In genomic region chr2:176291768-176292393, GRCh38 we compare ENCODE assay signal across 9 cellular contexts. TPM values are rescaled to one million over a fixed set of nuclear protein-coding genes. Genes with fewer than 3 reads are reported as not detected.
DNase-seq lines count a peak whose midpoint lies in the region; ATAC-seq and TF ChIP-seq lines count a peak whose summit lies in the region.
"Had no signal": no experiment of that assay in that cellular context is flagged by ENCODE, and none has a peak within 500 bp of the region (broad histone marks: within the 10 kb centered on the region; RNA-seq: fewer than 3 reads in every experiment).

No MANE protein-coding gene starts in this region.

- no peak overlapping the region for H3K4me2 ChIP-seq in GM23338

- DNase-seq in activated CD4-positive, alpha-beta memory T cell treated with anti-CD3 and anti-CD28 coated beads for 36 hours: no peak
- no peak for DNase-seq in activated CD4-positive, alpha-beta memory T cell treated with anti-CD3 and anti-CD28 coated beads, Interleukin-2, amount 10 ng/mL, durations not matched to agents 7 days and 5 days
- DNase-seq in GM23338 (ENCODE audit: low spot score) (no peak), neural crest cell (ENCODE audit: low read depth, low spot score) (no peak), suprapubic skin (ENCODE audit: low spot score in 2 of 2) (no peak)
- DNase-seq in stimulated activated naive CD4-positive, alpha-beta T cell treated with Interleukin-2 at 50 U/mL for 16 hours (lab: John Stamatoyannopoulos, UW): no peak
- DNase-seq in activated CD8-positive, alpha-beta memory T cell treated with anti-CD3 and anti-CD28 coated beads, Interleukin-2, amount 50 U/mL, for 4 hours: no peak

- no peak overlapping the region for H3K4me3 Mint-ChIP-seq in activated CD4-positive, alpha-beta memory T cell treated with anti-CD3 and anti-CD28 coated beads for 36 hours
- H3K4me3 Mint-ChIP-seq in activated CD4-positive, alpha-beta memory T cell treated with anti-CD3 and anti-CD28 coated beads, Interleukin-2, amount 10 ng/mL, durations not matched to agents 7 days and 5 days: no peak overlapping the region
- H3K4me3 Mint-ChIP-seq in GM23338 (no peak overlapping the region), neural crest cell (no peak overlapping the region)

- H3K27ac ChIP-seq in GM23338 (ENCODE audit: low read depth) (no peak overlapping the region), suprapubic skin (no peak overlapping the region)
- H3K27ac ChIP-seq: skin epidermis had no signal

- ATAC-seq in GM23338 (peak; percentile 73), HG03558 (IDR thresholded peaks at IDR 0.05; ENCODE audit: extremely low read depth, unreplicated experiment) (peak; percentile 93)

- H3K4me1 ChIP-seq in GM23338 (ENCODE audit: insufficient read depth): peaks cover 3% of the 10 kb centered on the region; the same call in 1 of the 2 replicates
- H3K4me1 ChIP-seq in suprapubic skin: no peaks in the 10 kb centered on the region

- no peak overlapping the region for H3K4me3 ChIP-seq in GM23338
- no peak overlapping the region for H3K4me3 ChIP-seq in suprapubic skin
- H3K4me3 ChIP-seq: skin epidermis had no signal

- no peaks in the 10 kb centered on the region for H3F3A ChIP-seq in GM23338 (replicated peaks; ENCODE audit: low read depth)

- no peaks in the 10 kb centered on the region for H3K36me3 Mint-ChIP-seq in activated CD4-positive, alpha-beta memory T cell treated with anti-CD3 and anti-CD28 coated beads for 36 hours
- peaks cover 5% of the 10 kb centered on the region for H3K36me3 Mint-ChIP-seq in activated CD4-positive, alpha-beta memory T cell treated with anti-CD3 and anti-CD28 coated beads, Interleukin-2, amount 10 ng/mL, durations not matched to agents 7 days and 5 days (ENCODE audit: low read depth)
- H3K36me3 Mint-ChIP-seq in GM23338 (ENCODE audit: low read depth) (no peaks in the 10 kb centered on the region), neural crest cell (ENCODE audit: low read depth) (peaks cover under 1% of the 10 kb centered on the region)

- H3K27ac Mint-ChIP-seq in activated CD4-positive, alpha-beta memory T cell treated with anti-CD3 and anti-CD28 coated beads for 36 hours: peak overlapping the region; percentile 33
- no peak overlapping the region for H3K27ac Mint-ChIP-seq in activated CD4-positive, alpha-beta memory T cell treated with anti-CD3 and anti-CD28 coated beads, Interleukin-2, amount 10 ng/mL, durations not matched to agents 7 days and 5 days
- no peak overlapping the region; the same call in 1 of the 2 replicates for H3K27ac Mint-ChIP-seq in GM23338
- H3K27ac Mint-ChIP-seq in neural crest cell (ENCODE audit: unreplicated experiment): peak overlapping the region; percentile 10

- no peak for TF ChIP-seq POLR2A in suprapubic skin (IDR thresholded peaks at IDR 0.05)

- intact Hi-C loops in activated CD4-positive, alpha-beta memory T cell treated with anti-CD3 and anti-CD28 coated beads for 36 hours (cut with micrococcal nuclease): no loop called here

- H3K4me1 Mint-ChIP-seq in activated CD4-positive, alpha-beta memory T cell treated with anti-CD3 and anti-CD28 coated beads for 36 hours (ENCODE audit: low read depth): peaks cover 24% of the 10 kb centered on the region
- H3K4me1 Mint-ChIP-seq in activated CD4-positive, alpha-beta memory T cell treated with anti-CD3 and anti-CD28 coated beads, Interleukin-2, amount 10 ng/mL, durations not matched to agents 7 days and 5 days: peaks cover 26% of the 10 kb centered on the region
- H3K4me1 Mint-ChIP-seq in GM23338 (peaks cover 30% of the 10 kb centered on the region), neural crest cell (peaks cover 5% of the 10 kb centered on the region)

- no peaks in the 10 kb centered on the region for H3K9me2 ChIP-seq in GM23338 (ENCODE audit: insufficient read depth)

- H3K36me3 ChIP-seq in GM23338 (ENCODE audit: insufficient read depth) (no peaks in the 10 kb centered on the region), suprapubic skin (no peaks in the 10 kb centered on the region)

- TF ChIP-seq EP300 in suprapubic skin (IDR thresholded peaks at IDR 0.05): no peak

- no peaks in the 10 kb centered on the region for H3K9me3 Mint-ChIP-seq in activated CD4-positive, alpha-beta memory T cell treated with anti-CD3 and anti-CD28 coated beads for 36 hours
- no peaks in the 10 kb centered on the region for H3K9me3 Mint-ChIP-seq in activated CD4-positive, alpha-beta memory T cell treated with anti-CD3 and anti-CD28 coated beads, Interleukin-2, amount 10 ng/mL, durations not matched to agents 7 days and 5 days
- no peaks in the 10 kb centered on the region; the same call in 2 of the 3 replicates for H3K9me3 Mint-ChIP-seq in GM23338
- H3K9me3 Mint-ChIP-seq in neural crest cell: no peaks in the 10 kb centered on the region

- H3K9me3 ChIP-seq in suprapubic skin: no peaks in the 10 kb centered on the region

- CTCF ChIA-PET in activated CD4-positive, alpha-beta memory T cell treated with anti-CD3 and anti-CD28 coated beads for 36 hours (lab: Charles Lee): no interaction called here
- CTCF ChIA-PET in activated CD4-positive, alpha-beta memory T cell treated with anti-CD3 and anti-CD28 coated beads, Interleukin-2, amount 10 ng/mL, durations not matched to agents 7 days and 5 days (lab: Charles Lee): no interaction called here

- H4K20me1 ChIP-seq in GM23338 (replicated peaks; ENCODE audit: insufficient read depth): peaks cover 41% of the 10 kb centered on the region

- POLR2A ChIA-PET in activated CD4-positive, alpha-beta memory T cell treated with anti-CD3 and anti-CD28 coated beads for 36 hours (lab: Charles Lee): no interaction called here
- POLR2A ChIA-PET in activated CD4-positive, alpha-beta memory T cell treated with anti-CD3 and anti-CD28 coated beads, Interleukin-2, amount 10 ng/mL, durations not matched to agents 7 days and 5 days (lab: Charles Lee): interaction anchor here (0.9 kb wide), 1 partner anchor 9 kb away, joined by 3 read pairs; no protein-coding TSS in a partner anchor

- no peaks in the 10 kb centered on the region for H3K27me3 ChIP-seq in GM23338 (ENCODE audit: insufficient read depth)
- H3K27me3 ChIP-seq in suprapubic skin: no peaks in the 10 kb centered on the region

- no peak for TF ChIP-seq CTCF in GM23338 (conservative IDR thresholded peaks at IDR 0.05; ENCODE audit: low read depth in 2 of 2)
- TF ChIP-seq CTCF in neural crest cell (conservative IDR thresholded peaks at IDR 0.05): no peak
- TF ChIP-seq CTCF in suprapubic skin (IDR thresholded peaks at IDR 0.05): no peak

- no peak overlapping the region for H2AFZ ChIP-seq in GM23338

- H3K27me3 Mint-ChIP-seq in activated CD4-positive, alpha-beta memory T cell treated with anti-CD3 and anti-CD28 coated beads for 36 hours: no peaks in the 10 kb centered on the region
- H3K27me3 Mint-ChIP-seq in activated CD4-positive, alpha-beta memory T cell treated with anti-CD3 and anti-CD28 coated beads, Interleukin-2, amount 10 ng/mL, durations not matched to agents 7 days and 5 days: no peaks in the 10 kb centered on the region
- H3K27me3 Mint-ChIP-seq in GM23338 (ENCODE audit: insufficient read depth, low read depth, poor library complexity): no peaks in the 10 kb centered on the region
- no peaks in the 10 kb centered on the region for H3K27me3 Mint-ChIP-seq in neural crest cell (ENCODE audit: low read depth)

- peaks cover 93% of the 10 kb centered on the region for H3K79me2 ChIP-seq in GM23338 (replicated peaks; ENCODE audit: insufficient read depth)

TF ChIP-seq in GM23338, 12 proteins besides CTCF, POLR2A, EP300 and RAD21 (continues in another document):
- no peak for TF ChIP-seq EZH2phosphoT487 (IDR thresholded peaks at IDR 0.05; ENCODE audit: unreplicated experiment)
- no peak for TF ChIP-seq JUNB (IDR thresholded peaks at IDR 0.05; ENCODE audit: unreplicated experiment)
- no peak for TF ChIP-seq ETS1 (IDR thresholded peaks at IDR 0.05)
- TF ChIP-seq EZH2 (IDR thresholded peaks at IDR 0.05; ENCODE audit: low read depth, unreplicated experiment): no peak
- TF ChIP-seq STAT1 (IDR thresholded peaks at IDR 0.05; ENCODE audit: unreplicated experiment): no peak
- TF ChIP-seq POLR2AphosphoS5 (IDR thresholded peaks at IDR 0.05; ENCODE audit: low read depth): no peak
- no peak for TF ChIP-seq CREB1 (CRISPR knock-in tag; IDR thresholded peaks at IDR 0.05; ENCODE audit: low read depth)
- no peak for TF ChIP-seq ZNF114 (CRISPR knock-in tag; IDR thresholded peaks at IDR 0.05)
- TF ChIP-seq NANOG (IDR thresholded peaks at IDR 0.05; ENCODE audit: borderline replicate concordance): no peak
- no peak for TF ChIP-seq ZNF331 (CRISPR knock-in tag; IDR thresholded peaks at IDR 0.05; ENCODE audit: low read depth)

RNA-seq across cellular contexts. Expression of gene MTX2, which starts 22.6 kb away (rescaled TPM):
- 10 to 100 TPM; 25.8 to 28.2 TPM for total RNA-seq in activated CD4-positive, alpha-beta memory T cell treated with anti-CD3 and anti-CD28 coated beads for 36 hours
- total RNA-seq in activated CD4-positive, alpha-beta memory T cell treated with anti-CD3 and anti-CD28 coated beads, Interleukin-2, amount 10 ng/mL, durations not matched to agents 7 days and 5 days: 10 to 100 TPM; 12.2 to 15.1 TPM
- 37.5 and 51.8 TPM in 2 replicates for total RNA-seq in GM23338 (2014; rRNA removed; shearing (Covaris generic))
- 81.7 and 93.4 TPM in 2 replicates for polyA plus RNA-seq in GM23338 (2016; fragmentation: Nextera tagmentation; extraction: Ambion mirVana)
- 23.7 and 25.6 TPM in 2 replicates for total RNA-seq in neural crest cell
- 10 to 100 TPM; 23.3 to 33.5 (median 31.2) TPM for total RNA-seq in suprapubic skin

Comparison
In these comparisons a context has a peak if more than half of its experiments do, and no peak if none do; other contexts are left out.
1. H3K27ac Mint-ChIP-seq: peak in activated CD4-positive, alpha-beta memory T cell treated with anti-CD3 and anti-CD28 coated beads for 36 hours (single experiment) and neural crest cell (single experiment); none in activated CD4-positive, alpha-beta memory T cell treated with anti-CD3 and anti-CD28 coated beads, Interleukin-2, amount 10 ng/mL, durations not matched to agents 7 days and 5 days (single experiment) and GM23338 (single experiment).